20 cellular contexts compared by ENCODE assay signal in genomic region chr6:38091626-38092025, GRCh38.
"Had no signal": no experiment of that assay in that cellular context is flagged by ENCODE, and none has a peak within 500 bp of the region (broad histone marks: within the 10 kb centered on the region; RNA-seq: fewer than 3 reads in every experiment).

No MANE protein-coding gene starts in this region.

- H3K27ac Mint-ChIP-seq: activated CD4-positive, alpha-beta memory T cell treated with anti-CD3 and anti-CD28 coated beads, Interleukin-2, amount 10 ng/mL, durations not matched to agents 7 days and 5 days; activated naive CD8-positive, alpha-beta T cell treated with anti-CD3 and anti-CD28 coated beads, Interleukin-2, amount 10 ng/mL, durations not matched to agents 7 days and 5 days; activated T-cell treated with anti-CD3 and anti-CD28 coated beads, Interleukin-2, amount 50 U/mL, for 24 hours; activated T-helper 2 cell treated with anti-CD3 and anti-CD28 coated beads, Interferon-gamma antibody, Interleukin-2, Interleukin-4, amounts not matched to agents 10 μg/mL and 5 μg/mL and 100 μg/mL, durations not matched to agents 14 hours and 24 hours and 36 hours; brain; naive thymus-derived CD4-positive, alpha-beta T cell; stimulated activated naive B cell treated with anti-CD40 and anti-IgM and Interleukin-4, amounts not matched to agents 10 μg/mL and 1 μg/mL and 100 μg/mL, for 72 hours had no signal

- H3K36me3 ChIP-seq: gastroesophageal sphincter, left ventricle myocardium inferior, prostate gland, right lobe of liver, upper lobe of right lung had no signal

- H3K9me3 Mint-ChIP-seq: activated CD4-positive, alpha-beta memory T cell treated with anti-CD3 and anti-CD28 coated beads, Interleukin-2, amount 10 ng/mL, durations not matched to agents 7 days and 5 days; activated naive CD8-positive, alpha-beta T cell treated with anti-CD3 and anti-CD28 coated beads, Interleukin-2, amount 10 ng/mL, durations not matched to agents 7 days and 5 days; activated T-cell treated with anti-CD3 and anti-CD28 coated beads, Interleukin-2, amount 50 U/mL, for 24 hours; activated T-helper 2 cell treated with anti-CD3 and anti-CD28 coated beads, Interferon-gamma antibody, Interleukin-2, Interleukin-4, amounts not matched to agents 10 μg/mL and 5 μg/mL and 100 μg/mL, durations not matched to agents 14 hours and 24 hours and 36 hours; brain; naive thymus-derived CD4-positive, alpha-beta T cell; stimulated activated naive B cell treated with anti-CD40 and anti-IgM and Interleukin-4, amounts not matched to agents 10 μg/mL and 1 μg/mL and 100 μg/mL, for 72 hours had no signal

- H3K4me1 ChIP-seq: prostate gland, right lobe of liver, upper lobe of right lung had no signal

- H3K27ac ChIP-seq: gastroesophageal sphincter, heart left ventricle, left ventricle myocardium inferior, prostate gland, right lobe of liver, spleen, upper lobe of right lung had no signal

- H3K27me3 Mint-ChIP-seq: activated CD4-positive, alpha-beta memory T cell treated with anti-CD3 and anti-CD28 coated beads, Interleukin-2, amount 10 ng/mL, durations not matched to agents 7 days and 5 days; activated naive CD8-positive, alpha-beta T cell treated with anti-CD3 and anti-CD28 coated beads, Interleukin-2, amount 10 ng/mL, durations not matched to agents 7 days and 5 days; activated T-cell treated with anti-CD3 and anti-CD28 coated beads, Interleukin-2, amount 50 U/mL, for 24 hours; brain; naive thymus-derived CD4-positive, alpha-beta T cell; stimulated activated naive B cell treated with anti-CD40 and anti-IgM and Interleukin-4, amounts not matched to agents 10 μg/mL and 1 μg/mL and 100 μg/mL, for 72 hours had no signal

- H3K27me3 ChIP-seq: gastroesophageal sphincter, heart left ventricle, right lobe of liver, spleen, upper lobe of right lung had no signal

- H3K4me1 Mint-ChIP-seq: activated CD4-positive, alpha-beta memory T cell treated with anti-CD3 and anti-CD28 coated beads, Interleukin-2, amount 10 ng/mL, durations not matched to agents 7 days and 5 days; activated naive CD8-positive, alpha-beta T cell treated with anti-CD3 and anti-CD28 coated beads, Interleukin-2, amount 10 ng/mL, durations not matched to agents 7 days and 5 days had no signal

- H3K4me3 Mint-ChIP-seq: activated CD4-positive, alpha-beta memory T cell treated with anti-CD3 and anti-CD28 coated beads, Interleukin-2, amount 10 ng/mL, durations not matched to agents 7 days and 5 days; activated naive CD8-positive, alpha-beta T cell treated with anti-CD3 and anti-CD28 coated beads, Interleukin-2, amount 10 ng/mL, durations not matched to agents 7 days and 5 days; activated T-cell treated with anti-CD3 and anti-CD28 coated beads, Interleukin-2, amount 50 U/mL, for 24 hours; naive thymus-derived CD4-positive, alpha-beta T cell; stimulated activated naive B cell treated with anti-CD40 and anti-IgM and Interleukin-4, amounts not matched to agents 10 μg/mL and 1 μg/mL and 100 μg/mL, for 72 hours had no signal

- H3K4me3 ChIP-seq: gastroesophageal sphincter, heart left ventricle, left ventricle myocardium inferior, prostate gland, right lobe of liver, spleen, upper lobe of right lung had no signal

- DNase-seq: activated CD4-positive, alpha-beta memory T cell treated with anti-CD3 and anti-CD28 coated beads, Interleukin-2, amount 10 ng/mL, durations not matched to agents 7 days and 5 days; activated CD4-positive, alpha-beta T cell treated with anti-CD3 and anti-CD28 coated beads for 48 hours; activated CD4-positive, CD25-positive, alpha-beta regulatory T cell; activated naive CD4-positive, alpha-beta T cell treated with Interleukin-2 at 50 U/mL for 16 hours; activated naive CD8-positive, alpha-beta T cell treated with anti-CD3 and anti-CD28 coated beads, Interleukin-2, amount 10 ng/mL, durations not matched to agents 7 days and 5 days; activated T-cell treated with anti-CD3 and anti-CD28 coated beads, Interleukin-2, amount 50 U/mL, for 24 hours; heart left ventricle; kidney; left ventricle myocardium inferior; naive thymus-derived CD4-positive, alpha-beta T cell; right lobe of liver; spleen; stimulated activated naive B cell treated with anti-CD40 and anti-IgM and Interleukin-4, amounts not matched to agents 10 μg/mL and 1 μg/mL and 100 μg/mL, for 72 hours; T-helper 1 cell; T-helper 9 cell; upper lobe of right lung had no signal

- H3K9me3 ChIP-seq: gastroesophageal sphincter, heart left ventricle, left ventricle myocardium inferior, prostate gland, right lobe of liver, spleen, upper lobe of right lung had no signal

- ATAC-seq: gastroesophageal sphincter; naive thymus-derived CD4-positive, alpha-beta T cell; right lobe of liver; stimulated activated naive B cell treated with anti-CD40 and anti-IgM and Interleukin-4, amounts not matched to agents 10 μg/mL and 1 μg/mL and 100 μg/mL, for 72 hours; upper lobe of right lung had no signal
